ENCODE assay signal across 8 cellular contexts in the genomic region with DNA sequence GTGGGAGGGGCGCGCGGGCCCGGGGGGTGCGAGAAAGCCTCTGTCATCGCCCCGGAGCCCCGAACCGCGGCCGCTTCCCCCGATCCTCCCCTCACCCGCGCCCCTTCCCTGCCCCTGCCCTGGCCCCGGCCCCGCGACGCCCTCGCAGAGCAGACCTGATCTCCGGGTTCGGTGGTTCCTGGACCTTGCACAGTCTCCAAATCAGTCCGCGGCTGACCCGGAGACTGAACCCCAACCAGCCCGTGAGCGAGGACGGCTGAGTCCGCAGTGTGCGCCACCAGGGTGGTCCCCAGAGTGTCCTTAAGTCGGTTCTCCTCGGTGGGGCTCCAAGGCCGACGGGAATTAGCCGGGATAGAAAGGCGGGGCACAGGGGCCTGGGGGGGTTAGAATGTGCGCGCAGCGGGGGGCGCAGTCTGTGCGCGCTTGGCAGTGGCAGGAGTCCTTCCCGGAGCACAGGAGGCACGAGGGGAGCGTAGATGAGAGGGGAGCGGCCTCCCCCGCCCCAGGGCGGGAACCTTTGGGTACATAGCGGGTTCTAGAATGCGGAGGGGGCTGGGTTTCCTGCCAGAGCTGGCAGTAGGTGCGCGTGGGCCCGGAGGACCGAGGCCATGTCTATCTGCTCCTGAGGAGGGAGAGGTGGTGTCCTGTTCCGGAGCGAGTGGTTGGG. TPM values are rescaled to one million over a fixed set of nuclear protein-coding genes. Genes with fewer than 3 reads are reported as not detected.
DNase-seq lines count a peak whose midpoint lies in the region; ATAC-seq and TF ChIP-seq lines count a peak whose summit lies in the region.

No MANE protein-coding gene starts in this region.

- H3K27ac Mint-ChIP-seq in activated CD4-positive, alpha-beta memory T cell treated with anti-CD3 and anti-CD28 coated beads for 36 hours: peak overlapping the region; percentile 33

- peaks cover 2% of the 10 kb centered on the region for H3K79me1 ChIP-seq in neuronal stem cell (ENCODE audit: low read depth, low read length)

- no peaks in the 10 kb centered on the region for H3K9me3 ChIP-seq in neuronal stem cell (replicated peaks in 1 of 2; ENCODE audit: control insufficient read depth in 2 of 2, insufficient read depth in 1 of 2, low read depth in 1 of 2, low read length in 2 of 2)

- peak overlapping the region; percentile 94 for H3K9ac ChIP-seq in neuronal stem cell (ENCODE audit: low read depth, low read length, poor library complexity)

- peaks cover 0 to 25% of the 10 kb centered on the region in 2 donors for H3K36me3 ChIP-seq in neuronal stem cell (replicated peaks in 1 of 2; ENCODE audit: control insufficient read depth in 2 of 2, insufficient read depth in 2 of 2, low read length in 2 of 2)

- H3K4me1 ChIP-seq in neuronal stem cell (ENCODE audit: control insufficient read depth in 2 of 2, insufficient read depth in 1 of 2, low read depth in 1 of 2, low read length in 2 of 2): peaks cover 5 to 6% of the 10 kb centered on the region in 2 donors

- no peak overlapping the region for H4K91ac ChIP-seq in neuronal stem cell (ENCODE audit: low read depth, low read length, poor library complexity)

- WGBS in neuronal stem cell (ENCODE audit: extremely low coverage in 2 of 2, insufficient read length in 2 of 2, insufficient replicate concordance in 1 of 2), 2 donors: no CpG with 5 or more reads among the region's 55 CpGs

- peak; percentile 32 for DNase-seq in activated CD4-positive, alpha-beta memory T cell treated with anti-CD3 and anti-CD28 coated beads for 36 hours
- DNase-seq in fibroblast of mammary gland (ENCODE audit: low read depth): no peak
- peak; percentile 50 for DNase-seq in neuronal stem cell (ENCODE audit: low spot score)
- DNase-seq in AML-193 (lab: John Stamatoyannopoulos, UW): no peak

- H4K8ac ChIP-seq in neuronal stem cell (ENCODE audit: low read depth, low read length): peak overlapping the region; percentile 82

- no peak overlapping the region for H3K4ac ChIP-seq in neuronal stem cell (ENCODE audit: low read length)

- peak overlapping the region; percentile 66 for H2BK5ac ChIP-seq in neuronal stem cell (ENCODE audit: low read length)

- H2BK12ac ChIP-seq in neuronal stem cell (ENCODE audit: low read length): no peak overlapping the region

- peak overlapping the region; percentile 75 for H3K27ac ChIP-seq in neuronal stem cell (replicated peaks; ENCODE audit: low read length)

- no peak overlapping the region for H2BK120ac ChIP-seq in neuronal stem cell (ENCODE audit: low read depth, low read length)

- ATAC-seq in HG03135 (IDR thresholded peaks at IDR 0.05; ENCODE audit: unreplicated experiment) (peak; percentile 15), HG03378 (IDR thresholded peaks at IDR 0.05; ENCODE audit: unreplicated experiment) (no peak), GM21360 (IDR thresholded peaks at IDR 0.05; ENCODE audit: unreplicated experiment) (no peak)

- no peaks in the 10 kb centered on the region for H3K36me3 Mint-ChIP-seq in activated CD4-positive, alpha-beta memory T cell treated with anti-CD3 and anti-CD28 coated beads for 36 hours

- intact Hi-C loops in activated CD4-positive, alpha-beta memory T cell treated with anti-CD3 and anti-CD28 coated beads for 36 hours (cut with micrococcal nuclease): loop anchor here (1.0 to 5.0 kb wide), 4 partner anchors 13 to 114 kb away; a partner anchor contains a TSS

- H3K18ac ChIP-seq in neuronal stem cell (ENCODE audit: low read length): peak overlapping the region; percentile 96

- H3K23ac ChIP-seq in neuronal stem cell (ENCODE audit: low read depth, low read length, poor library complexity): peak overlapping the region; percentile 52

- H3K27me3 ChIP-seq in neuronal stem cell (ENCODE audit: control insufficient read depth in 3 of 3, insufficient read depth in 3 of 3, low read depth in 1 of 3, low read length in 3 of 3): peaks cover 0 to 2% (median 0%) of the 10 kb centered on the region in 3 experiments

- peak; percentile 16 for TF ChIP-seq POLR2A in GM10847 (IDR thresholded peaks at IDR 0.05; ENCODE audit: extremely low read depth, insufficient read length)

- peak overlapping the region; percentile 73 for H3K4me3 Mint-ChIP-seq in activated CD4-positive, alpha-beta memory T cell treated with anti-CD3 and anti-CD28 coated beads for 36 hours

- H3K4me3 ChIP-seq in fibroblast of mammary gland (ENCODE audit: control insufficient read depth, low read depth, low read length) (peak overlapping the region; percentile 56), neuronal stem cell (ENCODE audit: low read length in 2 of 2) (peak overlapping the region; percentile 92 to 99)

- CTCF ChIA-PET in activated CD4-positive, alpha-beta memory T cell treated with anti-CD3 and anti-CD28 coated beads for 36 hours (lab: Charles Lee): no interaction called here

- no peaks in the 10 kb centered on the region for H3K27me3 Mint-ChIP-seq in activated CD4-positive, alpha-beta memory T cell treated with anti-CD3 and anti-CD28 coated beads for 36 hours

- peak overlapping the region; percentile 83 for H3K4me2 ChIP-seq in neuronal stem cell (ENCODE audit: insufficient read depth, low read length, poor library complexity, severe bottlenecking)

- H2BK15ac ChIP-seq in neuronal stem cell (ENCODE audit: low read length): peak overlapping the region; percentile 33

- peak overlapping the region; percentile 98 for H2AFZ ChIP-seq in neuronal stem cell (ENCODE audit: low read length)

- POLR2A ChIA-PET in activated CD4-positive, alpha-beta memory T cell treated with anti-CD3 and anti-CD28 coated beads for 36 hours (lab: Charles Lee): no interaction called here

- H3K9me3 Mint-ChIP-seq in activated CD4-positive, alpha-beta memory T cell treated with anti-CD3 and anti-CD28 coated beads for 36 hours: no peaks in the 10 kb centered on the region

- no peak for TF ChIP-seq CTCF in fibroblast of mammary gland (conservative IDR thresholded peaks at IDR 0.05; ENCODE audit: control insufficient read depth, insufficient read depth, low read depth, low read length)

- H3K14ac ChIP-seq in neuronal stem cell (ENCODE audit: low read length): peak overlapping the region; percentile 78

- peaks cover 12% of the 10 kb centered on the region for H3K4me1 Mint-ChIP-seq in activated CD4-positive, alpha-beta memory T cell treated with anti-CD3 and anti-CD28 coated beads for 36 hours (ENCODE audit: low read depth)

- peak overlapping the region; percentile 85 for H2AK5ac ChIP-seq in neuronal stem cell (ENCODE audit: low read depth, low read length)

RNA-seq across cellular contexts. Expression of a gene that starts 0.8 kb away (rescaled TPM):
- total RNA-seq in activated CD4-positive, alpha-beta memory T cell treated with anti-CD3 and anti-CD28 coated beads for 36 hours: 10 to 100 TPM; 10.4 to 11.4 TPM
- 10.5 TPM for polyA plus RNA-seq in neuronal stem cell (2013, experiment 1 of 2)
- 10.2 TPM for polyA plus RNA-seq in neuronal stem cell (2013, experiment 2 of 2)

RNA-seq across cellular contexts. Expression of a gene that starts 14.1 kb away (rescaled TPM):
- 100 to 1,000 TPM; 578 to 592 TPM for total RNA-seq in activated CD4-positive, alpha-beta memory T cell treated with anti-CD3 and anti-CD28 coated beads for 36 hours
- polyA plus RNA-seq in neuronal stem cell (2013, experiment 1 of 2): 683 TPM
- 718 TPM for polyA plus RNA-seq in neuronal stem cell (2013, experiment 2 of 2)

RNA-seq across cellular contexts. Expression of a gene that starts 20.8 kb away (rescaled TPM):
- total RNA-seq in activated CD4-positive, alpha-beta memory T cell treated with anti-CD3 and anti-CD28 coated beads for 36 hours: 10 to 100 TPM; 65.8 to 68.7 TPM
- 27.7 TPM for polyA plus RNA-seq in neuronal stem cell (2013, experiment 1 of 2)
- polyA plus RNA-seq in neuronal stem cell (2013, experiment 2 of 2): 27.9 TPM

RNA-seq across cellular contexts. Expression of a gene that starts 46.4 kb away (rescaled TPM):
- 10 to 100 TPM; 44.9 to 45.2 TPM for total RNA-seq in activated CD4-positive, alpha-beta memory T cell treated with anti-CD3 and anti-CD28 coated beads for 36 hours
- 41.3 TPM for polyA plus RNA-seq in neuronal stem cell (2013, experiment 1 of 2)
- polyA plus RNA-seq in neuronal stem cell (2013, experiment 2 of 2): 40.8 TPM

Comparison
In these comparisons a context has a peak if more than half of its experiments do, and no peak if none do; other contexts are left out.
1. DNase-seq: peak in activated CD4-positive, alpha-beta memory T cell treated with anti-CD3 and anti-CD28 coated beads for 36 hours (single experiment) and neuronal stem cell (single experiment); none in fibroblast of mammary gland (single experiment) and AML-193 (0 of 2).